ENCODE assay signal across 19 cellular contexts in the genomic region with DNA sequence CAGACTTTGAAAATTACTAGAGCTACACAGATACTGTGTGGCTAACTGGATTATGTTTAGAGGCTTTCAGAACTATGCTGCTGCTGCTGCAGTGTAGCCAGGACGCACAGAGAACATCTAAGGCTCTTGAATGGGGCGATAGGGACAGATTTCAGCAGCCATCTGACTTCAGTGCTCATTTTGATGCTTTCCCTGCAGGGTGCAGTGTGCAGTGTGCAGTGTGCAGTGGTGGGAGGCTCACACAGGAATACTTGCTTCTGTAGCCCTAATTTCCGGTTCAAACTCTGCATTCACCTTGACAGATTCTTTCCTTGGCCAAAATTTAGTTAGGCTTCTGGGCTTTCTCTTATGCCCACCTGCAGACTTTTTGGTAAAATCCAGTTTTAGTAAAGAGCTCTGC. TPM values are rescaled to one million over a fixed set of nuclear protein-coding genes. Genes with fewer than 3 reads are reported as not detected.
DNase-seq lines count a peak whose midpoint lies in the region; ATAC-seq, FAIRE-seq and TF ChIP-seq lines count a peak whose summit lies in the region.
"Had no signal": no experiment of that assay in that cellular context is flagged by ENCODE, and none has a peak within 500 bp of the region (broad histone marks: within the 10 kb centered on the region; RNA-seq: fewer than 3 reads in every experiment).

No MANE protein-coding gene starts in this region.

- H3K9ac ChIP-seq in parathyroid adenoma, result no peak overlapping the region

- H3K27me3 ChIP-seq in GM23338 (ENCODE audit: insufficient read depth) (no peaks in the 10 kb centered on the region), RWPE2 (ENCODE audit: insufficient read depth, poor library complexity, severe bottlenecking) (no peaks in the 10 kb centered on the region), parathyroid adenoma (ENCODE audit: control insufficient read depth, insufficient read depth, low read length) (no peaks in the 10 kb centered on the region)

- H3K9me3 Mint-ChIP-seq in GM23338 (peaks cover 8% of the 10 kb centered on the region), WTC11 (peaks cover 29% of the 10 kb centered on the region)
- H3K9me3 Mint-ChIP-seq: CD4-positive, alpha-beta memory T cell had no signal

- H3K27ac Mint-ChIP-seq in GM23338, result no peak overlapping the region
- no peak overlapping the region for H3K27ac Mint-ChIP-seq in WTC11
- H3K27ac Mint-ChIP-seq: CD4-positive, alpha-beta memory T cell; IgD-negative memory B cell had no signal

- H3K4me3 Mint-ChIP-seq in GM23338, result no peak overlapping the region
- no peak overlapping the region for H3K4me3 Mint-ChIP-seq in WTC11
- H3K4me3 Mint-ChIP-seq: CD4-positive, alpha-beta memory T cell; IgD-negative memory B cell had no signal

- TF ChIP-seq POLR2A in A549 (IDR thresholded peaks at IDR 0.05; ENCODE audit: low read length), result no peak

- H3K4me3 ChIP-seq in A549, result no peak overlapping the region
- no peak overlapping the region for H3K4me3 ChIP-seq in GM23338
- H3K4me3 ChIP-seq in RWPE2 (ENCODE audit: severe bottlenecking), result no peak overlapping the region
- no peak overlapping the region for H3K4me3 ChIP-seq in parathyroid adenoma (ENCODE audit: low read depth, low read length)

- no peaks in the 10 kb centered on the region for H4K20me1 ChIP-seq in GM23338 (replicated peaks; ENCODE audit: insufficient read depth)

- POLR2A ChIA-PET in A549 (lab: Yijun Ruan, JAX), result no interaction called here
- POLR2A ChIA-PET in WTC11 (lab: Charles Lee), result no interaction called here

- H3K79me2 ChIP-seq in GM23338 (replicated peaks; ENCODE audit: insufficient read depth) (no peaks in the 10 kb centered on the region), parathyroid adenoma (peaks cover 7% of the 10 kb centered on the region)

- no peaks in the 10 kb centered on the region for H3K4me1 ChIP-seq in A549
- H3K4me1 ChIP-seq in GM23338 (ENCODE audit: insufficient read depth), result peaks cover 11% of the 10 kb centered on the region; the same call in 1 of the 2 replicates
- peaks cover 4% of the 10 kb centered on the region for H3K4me1 ChIP-seq in RWPE2 (ENCODE audit: insufficient read depth, poor library complexity, severe bottlenecking)
- peaks cover 22% of the 10 kb centered on the region for H3K4me1 ChIP-seq in parathyroid adenoma
- H3K4me1 ChIP-seq: BE2C had no signal

- DNase-seq in A549 (ENCODE audit: low read depth in 1 of 2, low spot score in 1 of 2) (no peak), GM23338 (ENCODE audit: low spot score) (no peak), RWPE2 (ENCODE audit: low spot score) (no peak), RPMI8226 (no peak), GM20000 (ENCODE audit: low spot score) (no peak), WTC11 (ENCODE audit: low spot score) (no peak)
- DNase-seq: BE2C; CD4-positive, alpha-beta memory T cell; DMS79; EL; H7 had no signal

- WGBS in A549 (ENCODE audit: missing lambda C conversion rate), result 35% methylated on average over 3 of the region's 3 CpGs

- peak overlapping the region; percentile 47 for H2AFZ ChIP-seq in GM23338
- peak overlapping the region; percentile 46 for H2AFZ ChIP-seq in parathyroid adenoma

- no peaks in the 10 kb centered on the region for H3F3A ChIP-seq in GM23338 (replicated peaks; ENCODE audit: low read depth)

- CTCF ChIA-PET in A549 (lab: Yijun Ruan, JAX) (no interaction called here), WTC11 (lab: Charles Lee) (no interaction called here)

- no peaks in the 10 kb centered on the region for H3K9me3 ChIP-seq in A549
- no peaks in the 10 kb centered on the region for H3K9me3 ChIP-seq in RWPE2 (ENCODE audit: severe bottlenecking)
- no peaks in the 10 kb centered on the region for H3K9me3 ChIP-seq in parathyroid adenoma (ENCODE audit: control insufficient read depth, low read length)
- H3K9me3 ChIP-seq: BE2C had no signal

- H3K27me3 Mint-ChIP-seq in GM23338 (ENCODE audit: insufficient read depth, low read depth, poor library complexity) (peaks cover 4% of the 10 kb centered on the region), WTC11 (ENCODE audit: low read depth) (no peaks in the 10 kb centered on the region; the same call in 1 of the 2 replicates)

- peaks cover 14% of the 10 kb centered on the region; the same call in 1 of the 3 replicates for H3K36me3 Mint-ChIP-seq in GM23338 (ENCODE audit: low read depth)
- H3K36me3 Mint-ChIP-seq in WTC11, result peaks cover 6% of the 10 kb centered on the region

- FAIRE-seq in A549 (lab: Jason Lieb, UNC), result no peak
- FAIRE-seq: A204.1, G401.6, GM12892 had no signal

- H3K27ac ChIP-seq in A549 (no peak overlapping the region), GM23338 (ENCODE audit: low read depth) (no peak overlapping the region), RWPE2 (ENCODE audit: poor library complexity, severe bottlenecking) (no peak overlapping the region), parathyroid adenoma (peak overlapping the region; percentile 49)
- H3K27ac ChIP-seq: C4-2B had no signal

- TF ChIP-seq RAD21 in A549 (conservative IDR thresholded peaks at IDR 0.05 in 1 of 2, IDR thresholded peaks at IDR 0.05 in 1 of 2), result no peak

- no peaks in the 10 kb centered on the region for H3K36me3 ChIP-seq in GM23338 (ENCODE audit: insufficient read depth)
- peaks cover 2% of the 10 kb centered on the region; the same call in 1 of the 2 replicates for H3K36me3 ChIP-seq in RWPE2 (ENCODE audit: low read depth)
- H3K36me3 ChIP-seq in parathyroid adenoma (ENCODE audit: control insufficient read depth, insufficient read depth, low read length), result no peaks in the 10 kb centered on the region
- H3K36me3 ChIP-seq: BE2C had no signal

- TF ChIP-seq CTCF in A549 (IDR thresholded peaks at IDR 0.05), result no peak
- no peak for TF ChIP-seq CTCF in GM23338 (conservative IDR thresholded peaks at IDR 0.05; ENCODE audit: low read depth in 2 of 2)
- no peak for TF ChIP-seq CTCF in RWPE2 (IDR thresholded peaks at IDR 0.05; ENCODE audit: poor library complexity, severe bottlenecking)
- no peak for TF ChIP-seq CTCF in parathyroid adenoma (IDR thresholded peaks at IDR 0.05)
- no peak for TF ChIP-seq CTCF in GM20000 (IDR thresholded peaks at IDR 0.05; ENCODE audit: extremely low read depth, missing control alignments)
- no peak for TF ChIP-seq CTCF in WTC11 (IDR thresholded peaks at IDR 0.05)

- H3K4me1 Mint-ChIP-seq in GM23338 (peaks cover 19% of the 10 kb centered on the region), WTC11 (peaks cover 21% of the 10 kb centered on the region)

- TF ChIP-seq EP300 in A549 (IDR thresholded peaks at IDR 0.05), result no peak

- H3K4me2 ChIP-seq in A549 (no peak overlapping the region), GM23338 (no peak overlapping the region), parathyroid adenoma (ENCODE audit: low read length) (no peak overlapping the region)

- ATAC-seq in A549 (peak; percentile 61 to 71; a peak in 3 of 6 replicates), GM23338 (no peak), RWPE2 (ENCODE audit: low read depth) (peak; percentile 17; the same call in 1 of the 3 replicates), WTC11 (no peak)

- H3K9me2 ChIP-seq in GM23338 (ENCODE audit: insufficient read depth), result 0 out of 2 replicates have a peak, but pooled peaks cover 10% of the 10 kb centered on the region

TF ChIP-seq in A549, 52 proteins besides CTCF, POLR2A, EP300 and RAD21 (continues in another document):
- TF ChIP-seq, protein P1, sequence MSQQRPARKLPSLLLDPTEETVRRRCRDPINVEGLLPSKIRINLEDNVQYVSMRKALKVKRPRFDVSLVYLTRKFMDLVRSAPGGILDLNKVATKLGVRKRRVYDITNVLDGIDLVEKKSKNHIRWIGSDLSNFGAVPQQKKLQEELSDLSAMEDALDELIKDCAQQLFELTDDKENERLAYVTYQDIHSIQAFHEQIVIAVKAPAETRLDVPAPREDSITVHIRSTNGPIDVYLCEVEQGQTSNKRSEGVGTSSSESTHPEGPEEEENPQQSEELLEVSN (IDR thresholded peaks at IDR 0.05; ENCODE audit: borderline replicate concordance, low read depth), result no peak
- no peak for TF ChIP-seq CBX2 (IDR thresholded peaks at IDR 0.05; ENCODE audit: borderline replicate concordance, low read depth)

TF ChIP-seq in WTC11, 78 proteins besides CTCF, POLR2A, EP300 and RAD21 (continues in another document):
- TF ChIP-seq, protein P2, sequence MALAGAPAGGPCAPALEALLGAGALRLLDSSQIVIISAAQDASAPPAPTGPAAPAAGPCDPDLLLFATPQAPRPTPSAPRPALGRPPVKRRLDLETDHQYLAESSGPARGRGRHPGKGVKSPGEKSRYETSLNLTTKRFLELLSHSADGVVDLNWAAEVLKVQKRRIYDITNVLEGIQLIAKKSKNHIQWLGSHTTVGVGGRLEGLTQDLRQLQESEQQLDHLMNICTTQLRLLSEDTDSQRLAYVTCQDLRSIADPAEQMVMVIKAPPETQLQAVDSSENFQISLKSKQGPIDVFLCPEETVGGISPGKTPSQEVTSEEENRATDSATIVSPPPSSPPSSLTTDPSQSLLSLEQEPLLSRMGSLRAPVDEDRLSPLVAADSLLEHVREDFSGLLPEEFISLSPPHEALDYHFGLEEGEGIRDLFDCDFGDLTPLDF (CRISPR knock-in tag; IDR thresholded peaks at IDR 0.05), result no peak
- TF ChIP-seq ZNF232 (CRISPR knock-in tag; IDR thresholded peaks at IDR 0.05) (no peak), SMAD3 (CRISPR knock-in tag; IDR thresholded peaks at IDR 0.05; ENCODE audit: borderline replicate concordance) (no peak)
- TF ChIP-seq, protein P3, sequence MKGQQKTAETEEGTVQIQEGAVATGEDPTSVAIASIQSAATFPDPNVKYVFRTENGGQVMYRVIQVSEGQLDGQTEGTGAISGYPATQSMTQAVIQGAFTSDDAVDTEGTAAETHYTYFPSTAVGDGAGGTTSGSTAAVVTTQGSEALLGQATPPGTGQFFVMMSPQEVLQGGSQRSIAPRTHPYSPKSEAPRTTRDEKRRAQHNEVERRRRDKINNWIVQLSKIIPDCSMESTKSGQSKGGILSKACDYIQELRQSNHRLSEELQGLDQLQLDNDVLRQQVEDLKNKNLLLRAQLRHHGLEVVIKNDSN (CRISPR knock-in tag; IDR thresholded peaks at IDR 0.05), result no peak

RNA-seq across cellular contexts. Expression of a gene that starts 7.7 kb away (rescaled TPM):
- polyA plus RNA-seq in A549 (2011; rRNA removed) (7.2 and 11.4 TPM in 2 replicates), A549 (2017; fragmentation: RNase III; extraction: RNeasy Plus Mini Kit Qiagen cat#74134 plus additional on column Dnase treatment) (7.3 to 7.8 TPM (median 7.5 TPM) in 3 replicates), GM23338 (2016; fragmentation: Nextera tagmentation; extraction: Ambion mirVana) (13.6 and 14.2 TPM in 2 replicates)
- polyA plus RNA-seq in A549 (2012; cell fraction: cytosol; rRNA removed), result 1.2 and 1.3 TPM in 2 replicates
- 0.46 and 0.76 TPM in 2 replicates for polyA plus RNA-seq in A549 (2012; cell fraction: nucleus; rRNA removed)
- polyA minus RNA-seq in A549 (2011; rRNA and poly(A)+ RNA removed), result 0.97 and 1.7 TPM in 2 replicates
- 9.9 and 13.6 TPM in 2 replicates for total RNA-seq in GM23338 (2014; rRNA removed; shearing (Covaris generic))
- 6.9 to 10.1 TPM (median 7.7 TPM) in 3 replicates for total RNA-seq in WTC11 (2021)

RNA-seq across cellular contexts. Expression of a gene that starts 53.1 kb away (rescaled TPM):
- polyA plus RNA-seq in A549 (2011; rRNA removed) (not detected in 2 replicates), A549 (2017; fragmentation: RNase III; extraction: RNeasy Plus Mini Kit Qiagen cat#74134 plus additional on column Dnase treatment) (not detected in 3 replicates), GM23338 (2016; fragmentation: Nextera tagmentation; extraction: Ambion mirVana) (not detected in 2 replicates)
- polyA plus RNA-seq in A549 (2012; cell fraction: cytosol; rRNA removed), result not detected in 2 replicates
- not detected in 2 replicates for polyA plus RNA-seq in A549 (2012; cell fraction: nucleus; rRNA removed)
- polyA minus RNA-seq in A549 (2011; rRNA and poly(A)+ RNA removed), result not detected in 2 replicates
- total RNA-seq in GM23338 (2014; rRNA removed; shearing (Covaris generic)), result not detected in 2 replicates
- 0.05 TPM in 1 of 3 replicates, not detected in the others for total RNA-seq in WTC11 (2021)
- total RNA-seq: CD4-positive, alpha-beta memory T cell; H7; HT-29 had no signal
- polyA plus RNA-seq: AG04450; CD4-positive, alpha-beta memory T cell; IgD-negative memory B cell had no signal

Comparison
In these comparisons a context has a peak if more than half of its experiments do, and no peak if none do; other contexts are left out.
1. ATAC-seq: peak in A549 (2 of 2) and RWPE2 (single experiment); none in GM23338 (single experiment) and WTC11 (single experiment).